Comparison of ENCODE assay signal across 21 cellular contexts in genomic region chr7:140448781-140449180, GRCh38. TPM values are rescaled to one million over a fixed set of nuclear protein-coding genes. Genes with fewer than 3 reads are reported as not detected.
DNase-seq lines count a peak whose midpoint lies in the region; TF ChIP-seq lines count a peak whose summit lies in the region.
"Had no signal": no experiment of that assay in that cellular context is flagged by ENCODE, and none has a peak within 500 bp of the region (broad histone marks: within the 10 kb centered on the region; RNA-seq: fewer than 3 reads in every experiment).

No MANE protein-coding gene starts in this region.

- H3K9me3 Mint-ChIP-seq in endodermal cell (no peaks in the 10 kb centered on the region), MCF 10A (ENCODE audit: unreplicated experiment) (no peaks in the 10 kb centered on the region)
- H3K9me3 Mint-ChIP-seq: CD14-positive monocyte; CD8-positive, alpha-beta T cell had no signal

- intact Hi-C loops in MCF 10A (cut with micrococcal nuclease): no loop called here

- no TSS peak for BruUV-seq in MCF 10A (replicated peaks; lab: Mats Ljungman, UMichigan)

- H3K27me3 ChIP-seq in HUES64 (ENCODE audit: insufficient read depth, low read length) (no peaks in the 10 kb centered on the region), endodermal cell (ENCODE audit: control insufficient read depth, insufficient read depth, low read length, poor library complexity, severe bottlenecking) (no peaks in the 10 kb centered on the region), iPS-20b (ENCODE audit: insufficient read depth, low read length) (no peaks in the 10 kb centered on the region)

- CTCF ChIA-PET in MCF 10A (lab: Yijun Ruan, JAX): interaction anchor here (0.6 kb wide), 1 partner anchor 373 kb away, joined by 3 read pairs; no protein-coding TSS in a partner anchor

- no peak for TF ChIP-seq POLR2A in erythroblast (IDR thresholded peaks at IDR 0.05; ENCODE audit: low read length)

- DNase-seq in ELF-1 (ENCODE audit: low read depth, low spot score) (peak; percentile 30), endodermal cell (peak; percentile 67), erythroblast (lab: John Stamatoyannopoulos, UW) (no peak), NOMO-1 (lab: John Stamatoyannopoulos, UW; ENCODE audit: unreplicated experiment in 2 of 2) (no peak), MCF 10A (ENCODE audit: unreplicated experiment) (no peak)
- no peak for DNase-seq in activated CD4-positive, CD25-positive, alpha-beta regulatory T cell (lab: John Stamatoyannopoulos, UW)
- DNase-seq: CD8-positive, alpha-beta T cell; COR-L47; DMS153; DMS79 treated with DMSO at 0.1 percent for 48 hours; EL; GDM1; IMR-90 had no signal

- H3K36me3 Mint-ChIP-seq in endodermal cell (ENCODE audit: low read depth) (peaks cover 40% of the 10 kb centered on the region), MCF 10A (ENCODE audit: insufficient read depth, unreplicated experiment) (peaks cover 10% of the 10 kb centered on the region)

- H3K9me3 ChIP-seq in HUES64 (ENCODE audit: insufficient read depth, low read depth, low read length) (no peaks in the 10 kb centered on the region), endodermal cell (ENCODE audit: control insufficient read depth, low read length) (no peaks in the 10 kb centered on the region), iPS-20b (ENCODE audit: insufficient read depth, low read depth, low read length) (no peaks in the 10 kb centered on the region)

- H3K27ac ChIP-seq in HUES64 (ENCODE audit: low read depth, low read length): peak overlapping the region; percentile 79; the same call in 1 of the 2 replicates
- no peak overlapping the region for H3K27ac ChIP-seq in endodermal cell (ENCODE audit: low read depth, low read length)
- peak overlapping the region; percentile 82 for H3K27ac ChIP-seq in iPS-20b (ENCODE audit: low read length)
- H3K27ac ChIP-seq: 22Rv1 had no signal

- H3K9ac ChIP-seq in HUES64 (ENCODE audit: low read depth, low read length) (no peak overlapping the region), endodermal cell (ENCODE audit: extremely low read depth, low read length, poor library complexity, severe bottlenecking) (no peak overlapping the region), iPS-20b (ENCODE audit: low read depth, low read length) (peak overlapping the region; percentile 45; the same call in 1 of the 2 replicates)

- no peak overlapping the region for H3K4me3 ChIP-seq in HUES64 (ENCODE audit: low read length)
- no peak overlapping the region for H3K4me3 ChIP-seq in endodermal cell (ENCODE audit: low read length)
- peak overlapping the region; percentile 14; the same call in 1 of the 2 replicates for H3K4me3 ChIP-seq in iPS-20b (ENCODE audit: low read length)

- H3K36me3 ChIP-seq in HUES64 (ENCODE audit: insufficient read depth, low read length) (peaks cover 14% of the 10 kb centered on the region), endodermal cell (ENCODE audit: control insufficient read depth, insufficient read depth, low read length) (peaks cover 26% of the 10 kb centered on the region), iPS-20b (ENCODE audit: insufficient read depth, low read depth, low read length) (peaks cover 17% of the 10 kb centered on the region)

- H3K4me1 Mint-ChIP-seq in endodermal cell: peaks cover 50% of the 10 kb centered on the region
- H3K4me1 Mint-ChIP-seq in MCF 10A (ENCODE audit: insufficient read depth, unreplicated experiment): no peaks in the 10 kb centered on the region

- H3K4me3 Mint-ChIP-seq in endodermal cell (no peak overlapping the region), MCF 10A (ENCODE audit: unreplicated experiment) (no peak overlapping the region)
- H3K4me3 Mint-ChIP-seq: CD14-positive monocyte; CD8-positive, alpha-beta T cell had no signal

- H3K27ac Mint-ChIP-seq in endodermal cell (peak overlapping the region; percentile 74), MCF 10A (ENCODE audit: low read depth, unreplicated experiment) (no peak overlapping the region)

- POLR2A ChIA-PET in MCF 10A (lab: Yijun Ruan, JAX): interaction anchor here (0.9 to 1.3 kb wide), 2 partner anchors 9 to 10 kb away, joined by 3 to 6 read pairs; no protein-coding TSS in a partner anchor

- H3K27me3 Mint-ChIP-seq in endodermal cell (ENCODE audit: insufficient read depth) (no peaks in the 10 kb centered on the region), MCF 10A (ENCODE audit: insufficient read depth, unreplicated experiment) (no peaks in the 10 kb centered on the region)

- peaks cover 21% of the 10 kb centered on the region for H3K4me1 ChIP-seq in HUES64 (ENCODE audit: insufficient read depth, low read length)
- no peaks in the 10 kb centered on the region for H3K4me1 ChIP-seq in endodermal cell (ENCODE audit: control insufficient read depth, insufficient read depth, low read length)
- peaks cover 18% of the 10 kb centered on the region for H3K4me1 ChIP-seq in iPS-20b (ENCODE audit: insufficient read depth, low read length)

- no peak for TF ChIP-seq CTCF in endodermal cell (conservative IDR thresholded peaks at IDR 0.05)
- TF ChIP-seq CTCF in MCF 10A (IDR thresholded peaks at IDR 0.05; ENCODE audit: unreplicated experiment): no peak

- 13% methylated on average over 2 of the region's 2 CpGs for WGBS in HUES64
- WGBS in endodermal cell (ENCODE audit: insufficient coverage in 1 of 2, insufficient read length in 1 of 2), 2 experiments: 51% methylated on average over 2 of the region's 2 CpGs; no CpG with 5 or more reads in 1 of the 2 experiments

RNA-seq across cellular contexts. Expression of gene MKRN1, which starts 30.5 kb away (rescaled TPM):
- polyA plus RNA-seq in HUES64 (2013, experiment 1 of 2): 45.8 TPM
- polyA plus RNA-seq in HUES64 (2013, experiment 2 of 2): 51.1 TPM
- total RNA-seq in endodermal cell: 100 to 1,000 TPM; 135 to 163 TPM
- polyA plus RNA-seq in endodermal cell (2013, experiment 1 of 2): 77.2 TPM
- polyA plus RNA-seq in endodermal cell (2013, experiment 2 of 2): 67.4 TPM
- total RNA-seq in MCF 10A (2022): 59.8 and 65.5 TPM in 2 replicates

RNA-seq across cellular contexts. Expression of gene RAB19, which starts 44.9 kb away (rescaled TPM):
- polyA plus RNA-seq in HUES64 (2013, experiment 1 of 2): 2.1 TPM
- polyA plus RNA-seq in HUES64 (2013, experiment 2 of 2): 3.0 TPM
- total RNA-seq in endodermal cell (1 to 10 TPM; 5.1 to 5.7 TPM), MCF 10A (2022) (not detected in 2 replicates)
- not detected for polyA plus RNA-seq in endodermal cell (2013, experiment 1 of 2)
- not detected for polyA plus RNA-seq in endodermal cell (2013, experiment 2 of 2)
- total RNA-seq: A673, H4, HT1080, IMR-90 had no signal
- polyA plus RNA-seq: BJ, CD14-positive monocyte, IMR-90 had no signal

RNA-seq across cellular contexts. Expression of gene SLC37A3, which starts 50.5 kb away (rescaled TPM):
- 31.6 TPM for polyA plus RNA-seq in HUES64 (2013, experiment 1 of 2)
- polyA plus RNA-seq in HUES64 (2013, experiment 2 of 2): 40.2 TPM
- total RNA-seq in endodermal cell (10 to 100 TPM; 55.4 to 60.5 TPM), MCF 10A (2022) (25.5 and 36.1 TPM in 2 replicates)
- 59.6 TPM for polyA plus RNA-seq in endodermal cell (2013, experiment 1 of 2)
- 57.5 TPM for polyA plus RNA-seq in endodermal cell (2013, experiment 2 of 2)

Comparison
In these comparisons a context has a peak if more than half of its experiments do, and no peak if none do; other contexts are left out.
1. DNase-seq: peak in ELF-1 (single experiment) and endodermal cell (single experiment); none in erythroblast (0 of 2), activated CD4-positive, CD25-positive, alpha-beta regulatory T cell (0 of 4), NOMO-1 (0 of 2) and MCF 10A (single experiment).